10 cellular contexts compared by ENCODE assay signal in genomic region chr2:24785704-24786321, GRCh38. TPM values are rescaled to one million over a fixed set of nuclear protein-coding genes. Genes with fewer than 3 reads are reported as not detected.
A peak's percentile ranks its signal among the peaks of the same experiment; 100 is the strongest.
DNase-seq lines count a peak whose midpoint lies in the region; ATAC-seq, FAIRE-seq and TF ChIP-seq lines count a peak whose summit lies in the region.
"Had no signal": no experiment of that assay in that cellular context is flagged by ENCODE, and none has a peak within 500 bp of the region (broad histone marks: within the 10 kb centered on the region; RNA-seq: fewer than 3 reads in every experiment).

No MANE protein-coding gene starts in this region.

- 0 out of 2 replicates have a peak overlapping the region, but pooled peaks have one; percentile 80 for H2BK20ac ChIP-seq in H1 (ENCODE audit: low read length)

- peak; percentile 64 for DNase-seq in NB4 (ENCODE audit: low read depth)
- DNase-seq in H1 (ENCODE audit: low read depth in 1 of 2, low spot score in 2 of 2): no peak
- DNase-seq in GOT3 (lab: John Stamatoyannopoulos, UW): no peak
- DNase-seq in NCI-H524 treated with DMSO at 0.1 percent for 48 hours (lab: John Stamatoyannopoulos, UW): no peak
- no peak for DNase-seq in cerebellar nuclear complex (lab: John Stamatoyannopoulos, UW)
- no peak for DNase-seq in AG20443 (ENCODE audit: low spot score)
- DNase-seq: left cardiac atrium had no signal

- 0 out of 8 replicates have a peak, but pooled peaks cover 0 to 3% (median 0%) of the 10 kb centered on the region in 4 experiments for H3K36me3 ChIP-seq in H1 (ENCODE audit: control insufficient read depth in 2 of 4, insufficient read depth in 4 of 4, low read length in 3 of 4)
- H3K36me3 ChIP-seq: SJSA1 had no signal

- H3K79me1 ChIP-seq in H1 (ENCODE audit: low read depth, low read length): no peaks in the 10 kb centered on the region

- POLR2A ChIA-PET in H1 (lab: Charles Lee; ENCODE audit: partially characterized antibody): interaction anchor here (1.5 kb wide), 1 partner anchor 11 kb away, joined by 3 read pairs; no protein-coding TSS in a partner anchor

- TF ChIP-seq POLR2A in NB4 (IDR thresholded peaks at IDR 0.05; ENCODE audit: extremely low read depth, insufficient read length): no peak
- TF ChIP-seq POLR2A in H1 (IDR thresholded peaks at IDR 0.05; ENCODE audit: control extremely low read depth in 1 of 2, low read depth in 2 of 2, low read length in 2 of 2): no peak

- H3K4me1 ChIP-seq in H1 (replicated peaks in 1 of 4; ENCODE audit: control insufficient read depth in 3 of 4, insufficient read depth in 4 of 4, low read length in 3 of 4): no peaks in the 10 kb centered on the region
- H3K4me1 ChIP-seq: SJSA1 had no signal

- H3K79me2 ChIP-seq in H1 (ENCODE audit: control insufficient read depth in 1 of 2, insufficient read depth in 2 of 2, low read length in 2 of 2): no peaks in the 10 kb centered on the region

- H3K9me3 ChIP-seq in H1 (ENCODE audit: insufficient read depth in 2 of 2, low read depth in 1 of 2, low read length in 1 of 2): no peaks in the 10 kb centered on the region
- H3K9me3 ChIP-seq: SJSA1 had no signal

- H3K23me2 ChIP-seq in H1 (ENCODE audit: low read depth, low read length): no peaks in the 10 kb centered on the region

- TF ChIP-seq EP300 in H1 (IDR thresholded peaks at IDR 0.05; ENCODE audit: borderline replicate concordance in 1 of 2, low read depth in 2 of 2, low read length in 2 of 2): no peak

- H4K91ac ChIP-seq in H1 (replicated peaks; ENCODE audit: insufficient read length, low read length): no peak overlapping the region

- H3K18ac ChIP-seq in H1 (ENCODE audit: extremely low read depth, low read length): no peak overlapping the region

- no peaks in the 10 kb centered on the region for H4K20me1 ChIP-seq in H1 (replicated peaks in 1 of 2; ENCODE audit: control insufficient read depth in 1 of 2, insufficient read depth in 2 of 2, low read length in 2 of 2)

- no peak overlapping the region for H2BK5ac ChIP-seq in H1 (ENCODE audit: low read depth, low read length)

- no peak overlapping the region for H4K8ac ChIP-seq in H1 (ENCODE audit: extremely low read depth, insufficient read depth, low read length)

- no peak for TF ChIP-seq RAD21 in H1 (IDR thresholded peaks at IDR 0.05 in 1 of 2, conservative IDR thresholded peaks at IDR 0.05 in 1 of 2; ENCODE audit: low read depth in 2 of 2, low read length in 2 of 2)

- no peak overlapping the region for H4K5ac ChIP-seq in H1 (ENCODE audit: insufficient read length, low read depth, low read length)

- ATAC-seq in GM18511 (IDR thresholded peaks at IDR 0.05; ENCODE audit: unreplicated experiment) (peak; percentile 98), GM21786 (IDR thresholded peaks at IDR 0.05; ENCODE audit: unreplicated experiment) (peak; percentile 71)

- H2BK120ac ChIP-seq in H1 (replicated peaks; ENCODE audit: low read depth, low read length): no peak overlapping the region

- H2AFZ ChIP-seq in H1 (ENCODE audit: low read length): no peak overlapping the region

- TF ChIP-seq CTCF in NB4 (IDR thresholded peaks at IDR 0.05; ENCODE audit: low read depth, low read length) (no peak), H1 (IDR thresholded peaks at IDR 0.05; ENCODE audit: control extremely low read depth in 1 of 3, insufficient read depth in 1 of 3, low read depth in 1 of 3, low read length in 3 of 3) (no peak)

- H3K9ac ChIP-seq in H1 (replicated peaks in 1 of 4; ENCODE audit: extremely low read depth in 1 of 4, low read depth in 3 of 4, low read length in 3 of 4): no peak overlapping the region

- H3K4me2 ChIP-seq in H1 (ENCODE audit: insufficient read depth in 1 of 2, low read depth in 2 of 2, low read length in 2 of 2): no peak overlapping the region

- H3K4me3 ChIP-seq in NB4 (ENCODE audit: low read depth, low read length) (no peak overlapping the region), H1 (ENCODE audit: extremely low read depth in 1 of 4, insufficient read depth in 2 of 4, low read depth in 3 of 4, low read length in 4 of 4) (no peak overlapping the region)
- H3K4me3 ChIP-seq: SJSA1 had no signal

- FAIRE-seq in H1 (lab: Jason Lieb, UNC): no peak

- no peaks in the 10 kb centered on the region for H3K27me3 ChIP-seq in H1 (replicated peaks in 1 of 4; ENCODE audit: control insufficient read depth in 3 of 4, extremely low read depth in 1 of 4, insufficient read depth in 3 of 4, low read length in 3 of 4)
- H3K27me3 ChIP-seq: SJSA1 had no signal

- WGBS in H1 (ENCODE audit: extremely low coverage in 1 of 2, insufficient coverage in 1 of 2, insufficient read length in 1 of 2, insufficient replicate concordance in 2 of 2, low coverage in 1 of 2, low lambda C conversion rate in 2 of 2, missing lambda C conversion rate in 1 of 2), 2 experiments: 92% methylated on average over 6 of the region's 6 CpGs; no CpG with 5 or more reads in 1 of the 2 experiments

- H3K14ac ChIP-seq in H1 (ENCODE audit: insufficient read length): no peak overlapping the region

- H2AK5ac ChIP-seq in H1 (ENCODE audit: low read depth, low read length): no peak overlapping the region

- no peak overlapping the region for H2BK12ac ChIP-seq in H1 (ENCODE audit: low read depth, low read length)

- H3K27ac ChIP-seq in H1 (ENCODE audit: low read depth, low read length): no peak overlapping the region
- H3K27ac ChIP-seq: SJSA1 had no signal

- H3K23ac ChIP-seq in H1 (ENCODE audit: insufficient read length): no peak overlapping the region

- no peak overlapping the region for H3K4ac ChIP-seq in H1 (replicated peaks; ENCODE audit: insufficient read length, low read depth, low read length)

- H2BK15ac ChIP-seq in H1 (ENCODE audit: low read length): no peak overlapping the region

- H3K56ac ChIP-seq in H1 (replicated peaks; ENCODE audit: insufficient read length, low read depth, low read length): no peak overlapping the region

- CTCF ChIA-PET in H1 (lab: Charles Lee; ENCODE audit: partially characterized antibody): interaction anchor here (1.1 kb wide), 1 partner anchor 11 kb away, joined by 3 read pairs; no protein-coding TSS in a partner anchor

TF ChIP-seq in H1, 55 proteins besides CTCF, POLR2A, EP300 and RAD21:
- TF ChIP-seq EGR1 (IDR thresholded peaks at IDR 0.05; ENCODE audit: borderline replicate concordance, low read depth, low read length): no peak
- TF ChIP-seq POLR2AphosphoS5 (IDR thresholded peaks at IDR 0.05; ENCODE audit: low read depth, low read length): no peak
TF ChIP-seq in H1: peak in this region for 0.

RNA-seq across cellular contexts. Expression of gene PTRHD1, which starts 7.4 kb away (rescaled TPM):
- total RNA-seq in H1 (2021; fragmentation: NEBNext Ultra II Directional; extraction: Animal tissue kit (Norgen Biotek cat#: 25700)): 46.2 and 48.6 TPM in 2 replicates
- polyA plus RNA-seq in H1 (2011; rRNA removed): 91.9 and 101 TPM in 2 replicates
- polyA plus RNA-seq in H1 (2011; cell fraction: cytosol; rRNA removed): 80.9 TPM
- 58.7 TPM for polyA plus RNA-seq in H1 (2011; cell fraction: nucleus; rRNA removed)
- 72.5 to 81.1 TPM (median 75.3 TPM) in 4 replicates for polyA plus RNA-seq in H1 (2012, experiment 1 of 2)
- 52.9 TPM for polyA plus RNA-seq in H1 (2012, experiment 2 of 2)
- 89.7 TPM for polyA plus RNA-seq in H1 (2013, experiment 1 of 2)
- polyA plus RNA-seq in H1 (2013, experiment 2 of 2): 84.1 TPM
- 18.9 and 21.6 TPM in 2 replicates for polyA minus RNA-seq in H1 (2011; rRNA and poly(A)+ RNA removed)
- polyA minus RNA-seq in H1 (2011; cell fraction: cytosol; rRNA and poly(A)+ RNA removed): 12.1 TPM
- 22.8 TPM for polyA minus RNA-seq in H1 (2011; cell fraction: nucleus; rRNA and poly(A)+ RNA removed)

RNA-seq across cellular contexts. Expression of gene CENPO, which starts 7.4 kb away (rescaled TPM):
- total RNA-seq in H1 (2021; fragmentation: NEBNext Ultra II Directional; extraction: Animal tissue kit (Norgen Biotek cat#: 25700)): 46.3 and 47.0 TPM in 2 replicates
- polyA plus RNA-seq in H1 (2011; rRNA removed): 34.4 and 36.1 TPM in 2 replicates
- polyA plus RNA-seq in H1 (2011; cell fraction: cytosol; rRNA removed): 40.9 TPM
- 61.8 TPM for polyA plus RNA-seq in H1 (2011; cell fraction: nucleus; rRNA removed)
- 34.0 to 45.9 TPM (median 38.7 TPM) in 4 replicates for polyA plus RNA-seq in H1 (2012, experiment 1 of 2)
- polyA plus RNA-seq in H1 (2012, experiment 2 of 2): 25.7 TPM
- polyA plus RNA-seq in H1 (2013, experiment 1 of 2): 24.5 TPM
- polyA plus RNA-seq in H1 (2013, experiment 2 of 2): 24.1 TPM
- polyA minus RNA-seq in H1 (2011; rRNA and poly(A)+ RNA removed): 82.8 and 83.4 TPM in 2 replicates
- 34.1 TPM for polyA minus RNA-seq in H1 (2011; cell fraction: cytosol; rRNA and poly(A)+ RNA removed)
- 86.2 TPM for polyA minus RNA-seq in H1 (2011; cell fraction: nucleus; rRNA and poly(A)+ RNA removed)
